In the genomic region with DNA sequence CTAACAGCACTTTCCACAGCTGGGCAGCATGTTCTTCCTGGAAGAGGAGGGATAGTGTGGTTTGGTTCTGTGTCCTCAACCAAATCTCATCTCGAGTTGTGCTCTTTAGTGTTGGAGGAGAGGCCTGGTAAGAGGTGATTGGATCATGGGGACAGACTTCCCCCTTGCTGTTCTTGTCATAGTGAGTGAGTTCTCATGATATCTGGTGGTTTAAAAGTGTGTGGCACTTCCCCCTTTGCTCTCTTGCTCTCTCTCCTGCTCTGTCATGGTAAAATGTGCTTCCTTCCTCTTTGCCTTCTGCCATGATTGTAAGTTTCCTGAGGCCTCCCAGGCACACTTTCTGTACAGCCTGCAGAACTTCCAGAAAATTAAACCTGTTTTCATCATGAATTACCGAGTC, we compare ENCODE assay signal across 19 cellular contexts.
"Had no signal": no experiment of that assay in that cellular context is flagged by ENCODE, and none has a peak within 500 bp of the region (broad histone marks: within the 10 kb centered on the region; RNA-seq: fewer than 3 reads in every experiment).

No MANE protein-coding gene starts in this region.

- H3K36me3 ChIP-seq: left ventricle myocardium inferior, neural progenitor cell, vagina had no signal

- DNase-seq: activated CD8-positive, alpha-beta memory T cell treated with anti-CD3 and anti-CD28 coated beads for 24 hours; activated CD8-positive, alpha-beta memory T cell treated with anti-CD3 and anti-CD28 coated beads, Interleukin-2, amount 50 U/mL, for 4 hours; activated T-cell treated with anti-CD3 and anti-CD28 coated beads, Interleukin-2, amount 50 U/mL, for 24 hours; aorta; caudate nucleus; effector memory CD8-positive, alpha-beta T cell; foreskin melanocyte; glutamatergic neuron; immature natural killer cell; kidney glomerular epithelial cell; left ventricle myocardium inferior; naive thymus-derived CD8-positive, alpha-beta T cell; retina; stimulated activated CD4-positive, alpha-beta T cell treated with anti-CD3 and anti-CD28 coated beads, Interleukin-2, amount 100 ng/mL, for 48 hours; stimulated activated naive CD4-positive, alpha-beta T cell; testis had no signal

- H3K4me3 ChIP-seq: hepatocyte, left ventricle myocardium inferior, neural progenitor cell, testis, vagina had no signal

- H3K27me3 ChIP-seq: hepatocyte, neural progenitor cell, testis, vagina had no signal
